22 cellular contexts compared by ENCODE assay signal in genomic region chr20:63318391-63319163, GRCh38. TPM values are rescaled to one million over a fixed set of nuclear protein-coding genes. Genes with fewer than 3 reads are reported as not detected.
DNase-seq lines count a peak whose midpoint lies in the region; ATAC-seq, FAIRE-seq and TF ChIP-seq lines count a peak whose summit lies in the region.
"Had no signal": no experiment of that assay in that cellular context is flagged by ENCODE, and none has a peak within 500 bp of the region (broad histone marks: within the 10 kb centered on the region; RNA-seq: fewer than 3 reads in every experiment).

No MANE protein-coding gene starts in this region.

- H3K36me3 Mint-ChIP-seq in HFFc6 (ENCODE audit: low read depth): no peaks in the 10 kb centered on the region
- H3K36me3 Mint-ChIP-seq: CD14-positive monocyte had no signal

- no peak for ATAC-seq in activated CD4-positive, CD25-positive, alpha-beta regulatory T cell treated with anti-CD3 and anti-CD28 coated beads, Interleukin-2, amount 50 U/mL, for 24 hours
- no peak for ATAC-seq in Right ventricle myocardium inferior
- no peak for ATAC-seq in GM21381 (IDR thresholded peaks at IDR 0.05; ENCODE audit: unreplicated experiment)

- H3K4me1 ChIP-seq in left ventricle myocardium inferior (peaks cover 13% of the 10 kb centered on the region), kidney (ENCODE audit: control insufficient read depth in 1 of 2, insufficient read depth in 1 of 2, low read depth in 1 of 2, low read length in 2 of 2) (no peaks in the 10 kb centered on the region), tibial artery (no peaks in the 10 kb centered on the region)

- H3K4me3 Mint-ChIP-seq in HFFc6: no peak overlapping the region
- H3K4me3 Mint-ChIP-seq: CD14-positive monocyte had no signal

- H3K36me3 ChIP-seq in left ventricle myocardium inferior (no peaks in the 10 kb centered on the region), kidney (ENCODE audit: control insufficient read depth in 1 of 2, insufficient read depth in 2 of 2, low read length in 2 of 2) (no peaks in the 10 kb centered on the region), tibial artery (no peaks in the 10 kb centered on the region)

- FAIRE-seq in kidney (lab: Jason Lieb, UNC): no peak
- FAIRE-seq: H1, RCC 7860 had no signal

- H3K4me3 ChIP-seq in left ventricle myocardium inferior (no peak overlapping the region), kidney (ENCODE audit: low read length in 2 of 2) (no peak overlapping the region), tibial artery (no peak overlapping the region)

- H3K4me1 Mint-ChIP-seq in HFFc6 (ENCODE audit: low read depth): peaks cover 6% of the 10 kb centered on the region; the same call in 1 of the 2 replicates
- H3K4me1 Mint-ChIP-seq: CD14-positive monocyte had no signal

- H3K9ac ChIP-seq in kidney (ENCODE audit: low read length in 2 of 2): no peak overlapping the region

- H3K9me3 Mint-ChIP-seq in HFFc6: no peaks in the 10 kb centered on the region
- H3K9me3 Mint-ChIP-seq: CD14-positive monocyte had no signal

- intact Hi-C loops in Right ventricle myocardium inferior (cut with DNase I) (no loop called here), left ventricle myocardium inferior (cut with micrococcal nuclease) (no loop called here), kidney (cut with DNase I) (no loop called here), tibial artery (cut with DNase I; ENCODE audit: low total_unique reads) (no loop called here)

- peaks cover 49% of the 10 kb centered on the region for H3K27me3 ChIP-seq in left ventricle myocardium inferior (ENCODE audit: low read depth)
- H3K27me3 ChIP-seq in tibial artery: peaks cover 0 to 78% of the 10 kb centered on the region in 2 donors

- H3K27me3 Mint-ChIP-seq in HFFc6 (ENCODE audit: insufficient read depth): peaks cover 2% of the 10 kb centered on the region; the same call in 1 of the 2 replicates

- no peak overlapping the region for H3K27ac Mint-ChIP-seq in HFFc6
- H3K27ac Mint-ChIP-seq: CD14-positive monocyte had no signal

- H3K9me3 ChIP-seq in left ventricle myocardium inferior (replicated peaks) (no peaks in the 10 kb centered on the region), kidney (ENCODE audit: control insufficient read depth in 1 of 2, low read length in 2 of 2) (no peaks in the 10 kb centered on the region), tibial artery (no peaks in the 10 kb centered on the region)

- TF ChIP-seq CTCF in left ventricle myocardium inferior (IDR thresholded peaks at IDR 0.05; ENCODE audit: borderline replicate concordance): no peak
- TF ChIP-seq CTCF in kidney (IDR thresholded peaks at IDR 0.05; ENCODE audit: borderline replicate concordance, extremely low read depth, insufficient read depth): no peak
- no peak for TF ChIP-seq CTCF in tibial artery (IDR thresholded peaks at IDR 0.05)
- no peak for TF ChIP-seq CTCF in HFFc6 (IDR thresholded peaks at IDR 0.05)

- DNase-seq in activated CD4-positive, CD25-positive, alpha-beta regulatory T cell treated with anti-CD3 and anti-CD28 coated beads, Interleukin-2, amount 50 U/mL, for 72 hours: peak; percentile 25
- peak; percentile 60 for DNase-seq in Right ventricle myocardium inferior (ENCODE audit: missing footprints)
- no peak for DNase-seq in left ventricle myocardium inferior
- peak; percentile 71 for DNase-seq in kidney
- DNase-seq in tibial artery: peak; percentile 10 to 53
- no peak for DNase-seq in HFFc6
- DNase-seq: AML-193; DMS79 treated with DMSO at 0.1 percent for 48 hours; MM.1S; NCI-H1092; NCI-H2081 treated with DMSO at 0.1 percent for 48 hours; NCI-H748 treated with DMSO at 0.1 percent for 48 hours; NK-92 treated with Interleukin-12 subunit alpha and Interleukin-12 subunit beta, amount 100 ng/mL, for 24 hours had no signal

- H3K27ac ChIP-seq in left ventricle myocardium inferior (replicated peaks) (no peak overlapping the region), kidney (ENCODE audit: low read depth in 2 of 2, low read length in 2 of 2) (no peak overlapping the region), tibial artery (no peak overlapping the region)
- H3K27ac ChIP-seq: 22Rv1 had no signal

RNA-seq across cellular contexts. Expression of gene COL20A1, which starts 25.6 kb away (rescaled TPM):
- total RNA-seq in Right ventricle myocardium inferior: not detected
- not detected for total RNA-seq in left ventricle myocardium inferior
- not detected for total RNA-seq in kidney
- 0.58 TPM for polyA plus RNA-seq in kidney (ENCODE audit: insufficient read depth, low read depth, low replicate concordance)
- total RNA-seq in HFFc6 (2021; fragmentation: NEBNext Ultra II Directional; extraction: Animal tissue kit (Norgen Biotek cat#: 25700)): under 1 TPM in 1 of 6 experiments, not detected in 5; 0.02 TPM
- polyA plus RNA-seq: CD14-positive monocyte had no signal

RNA-seq across cellular contexts. Expression of gene CHRNA4, which starts 42.6 kb away (rescaled TPM):
- 2.3 TPM for total RNA-seq in Right ventricle myocardium inferior
- 0.38 TPM for total RNA-seq in left ventricle myocardium inferior
- total RNA-seq in kidney: 0.44 TPM
- 0.67 TPM for polyA plus RNA-seq in kidney (ENCODE audit: insufficient read depth, low read depth, low replicate concordance)
- total RNA-seq in HFFc6 (2021; fragmentation: NEBNext Ultra II Directional; extraction: Animal tissue kit (Norgen Biotek cat#: 25700)): not detected
- total RNA-seq: LHCN-M2, NCI-H460, OCI-LY7 had no signal
- polyA plus RNA-seq: CD14-positive monocyte had no signal

RNA-seq across cellular contexts. Expression of gene ARFGAP1, which starts 46.0 kb away (rescaled TPM):
- 28.8 TPM for total RNA-seq in Right ventricle myocardium inferior
- total RNA-seq in left ventricle myocardium inferior: 33.4 TPM
- total RNA-seq in kidney: 84.3 TPM
- 40.4 TPM for polyA plus RNA-seq in kidney (ENCODE audit: insufficient read depth, low read depth, low replicate concordance)
- total RNA-seq in HFFc6 (2021; fragmentation: NEBNext Ultra II Directional; extraction: Animal tissue kit (Norgen Biotek cat#: 25700)): 100 to 1,000 TPM; 106 to 123 (median 112) TPM

Comparison
In these comparisons a context has a peak if more than half of its experiments do, and no peak if none do; other contexts are left out.
1. DNase-seq: peak in activated CD4-positive, CD25-positive, alpha-beta regulatory T cell treated with anti-CD3 and anti-CD28 coated beads, Interleukin-2, amount 50 U/mL, for 72 hours (single experiment), Right ventricle myocardium inferior (single experiment), kidney (single experiment) and tibial artery (2 of 2); none in left ventricle myocardium inferior (single experiment) and HFFc6 (single experiment).